ENCODE assay signal across 24 cellular contexts in genomic region chr1:19925342-19926070, GRCh38. TPM values are rescaled to one million over a fixed set of nuclear protein-coding genes. Genes with fewer than 3 reads are reported as not detected.
DNase-seq lines count a peak whose midpoint lies in the region; ATAC-seq and TF ChIP-seq lines count a peak whose summit lies in the region.
"Had no signal": no experiment of that assay in that cellular context is flagged by ENCODE, and none has a peak within 500 bp of the region (broad histone marks: within the 10 kb centered on the region; RNA-seq: fewer than 3 reads in every experiment).

No MANE protein-coding gene starts in this region.

- H4K20me1 ChIP-seq in BLaER1 treated with 17β-estradiol and CSF1 and Interleukin-3, amounts not matched to agents 10 nM and 100 nM: no peaks in the 10 kb centered on the region; a peak in 1 of 22 replicates
- no peaks in the 10 kb centered on the region for H4K20me1 ChIP-seq in mammary epithelial cell (ENCODE audit: insufficient read depth, low read length)

- in situ Hi-C loops in mammary epithelial cell (cut with MboI; ENCODE audit: low sequenced_read_pairs in 2 of 2): no loop called here

- DNase-seq in HPDE6-E6E7 (ENCODE audit: extremely low spot score): peak; percentile 64
- peak; percentile 99 for DNase-seq in mammary epithelial cell
- no peak for DNase-seq in mesothelial cell of epicardium (ENCODE audit: low spot score in 2 of 2, unreplicated experiment in 2 of 2)
- no peak for DNase-seq in NCI-H2227 (lab: John Stamatoyannopoulos, UW; ENCODE audit: unreplicated experiment)
- no peak for DNase-seq in BE2C
- DNase-seq in WTC11 (ENCODE audit: low spot score): no peak
- no peak for DNase-seq in stimulated activated CD4-positive, alpha-beta T cell treated with anti-CD3 and anti-CD28 coated beads, Interleukin-4, amount 100 ng/mL, for 4 hours
- DNase-seq: effector CD8-positive, alpha-beta T cell; esophagus squamous epithelium; HCEC 1CT; KG1; mesendoderm; naive thymus-derived CD8-positive, alpha-beta T cell; NCI-H187 treated with DMSO at 0.1 percent for 48 hours; T-helper 2 cell; uterus had no signal

- peak overlapping the region in 8 of 11 experiments; percentile 14 to 57 (median 33); a peak in 11 of 22 replicates for H3K4me2 ChIP-seq in BLaER1 treated with 17β-estradiol and CSF1 and Interleukin-3, amounts not matched to agents 10 nM and 100 nM
- H3K4me2 ChIP-seq in mammary epithelial cell (ENCODE audit: insufficient read depth, low read depth, low read length): peak overlapping the region; percentile 49

- peaks cover 6% of the 10 kb centered on the region for H3K36me3 Mint-ChIP-seq in mesothelial cell of epicardium
- H3K36me3 Mint-ChIP-seq in WTC11: peaks cover 3% of the 10 kb centered on the region; the same call in 1 of the 2 replicates
- H3K36me3 Mint-ChIP-seq: activated naive CD4-positive, alpha-beta T cell treated with anti-CD3 and anti-CD28 coated beads, Interleukin-2, amount 50 U/mL, for 72 hours; naive thymus-derived CD8-positive, alpha-beta T cell; stimulated activated effector memory CD8-positive, alpha-beta T cell treated with anti-CD3 and anti-CD28 coated beads, Interleukin-12 subunit alpha, Interleukin-12 subunit beta, amount 100 ng/mL, for 72 hours had no signal

- peak overlapping the region; percentile 24 for H2AFZ ChIP-seq in mammary epithelial cell (ENCODE audit: low read depth, low read length)

- H3K9ac ChIP-seq in BLaER1 treated with 17β-estradiol and CSF1 and Interleukin-3, amounts not matched to agents 10 nM and 100 nM: no peak overlapping the region
- H3K9ac ChIP-seq in mammary epithelial cell (ENCODE audit: insufficient read depth, low read length): no peak overlapping the region

- H3K9me3 Mint-ChIP-seq in mesothelial cell of epicardium (peaks cover 15% of the 10 kb centered on the region), WTC11 (peaks cover 29% of the 10 kb centered on the region)
- H3K9me3 Mint-ChIP-seq: activated naive CD4-positive, alpha-beta T cell treated with anti-CD3 and anti-CD28 coated beads, Interleukin-2, amount 50 U/mL, for 72 hours; stimulated activated effector memory CD8-positive, alpha-beta T cell treated with anti-CD3 and anti-CD28 coated beads, Interleukin-12 subunit alpha, Interleukin-12 subunit beta, amount 100 ng/mL, for 72 hours had no signal

- no peak for TF ChIP-seq CTCF in mammary epithelial cell (conservative IDR thresholded peaks at IDR 0.05 in 1 of 2, IDR thresholded peaks at IDR 0.05 in 1 of 2; ENCODE audit: extremely low read depth in 1 of 2, insufficient read depth in 1 of 2, low read depth in 1 of 2, low read length in 2 of 2)
- no peak for TF ChIP-seq CTCF in mesothelial cell of epicardium (IDR thresholded peaks at IDR 0.05; ENCODE audit: unreplicated experiment)
- no peak for TF ChIP-seq CTCF in BE2C (IDR thresholded peaks at IDR 0.05; ENCODE audit: low read depth, low read length)
- no peak for TF ChIP-seq CTCF in WTC11 (IDR thresholded peaks at IDR 0.05)

- H3K4me3 Mint-ChIP-seq in mesothelial cell of epicardium: no peak overlapping the region
- no peak overlapping the region for H3K4me3 Mint-ChIP-seq in WTC11
- H3K4me3 Mint-ChIP-seq: naive thymus-derived CD8-positive, alpha-beta T cell; stimulated activated effector memory CD8-positive, alpha-beta T cell treated with anti-CD3 and anti-CD28 coated beads, Interleukin-12 subunit alpha, Interleukin-12 subunit beta, amount 100 ng/mL, for 72 hours had no signal

- H3K27ac ChIP-seq in BLaER1 treated with 17β-estradiol and CSF1 and Interleukin-3, amounts not matched to agents 10 nM and 100 nM: no peak overlapping the region
- H3K27ac ChIP-seq in mammary epithelial cell (ENCODE audit: insufficient read depth, low read depth, low read length): peak overlapping the region; percentile 56
- H3K27ac ChIP-seq: ascending aorta, esophagus squamous epithelium, SJSA1, uterus had no signal

- H3K27ac Mint-ChIP-seq in mesothelial cell of epicardium: peak overlapping the region; percentile 88
- H3K27ac Mint-ChIP-seq in WTC11: no peak overlapping the region
- H3K27ac Mint-ChIP-seq: activated naive CD4-positive, alpha-beta T cell treated with anti-CD3 and anti-CD28 coated beads, Interleukin-2, amount 50 U/mL, for 72 hours; naive thymus-derived CD8-positive, alpha-beta T cell; stimulated activated effector memory CD8-positive, alpha-beta T cell treated with anti-CD3 and anti-CD28 coated beads, Interleukin-12 subunit alpha, Interleukin-12 subunit beta, amount 100 ng/mL, for 72 hours had no signal

- H3K4me1 Mint-ChIP-seq in mesothelial cell of epicardium (peaks cover 34% of the 10 kb centered on the region), WTC11 (0 out of 2 replicates have a peak, but pooled peaks cover 5% of the 10 kb centered on the region)
- H3K4me1 Mint-ChIP-seq: naive thymus-derived CD8-positive, alpha-beta T cell; stimulated activated effector memory CD8-positive, alpha-beta T cell treated with anti-CD3 and anti-CD28 coated beads, Interleukin-12 subunit alpha, Interleukin-12 subunit beta, amount 100 ng/mL, for 72 hours had no signal

- dilution Hi-C loops in mammary epithelial cell (cut with HindIII; ENCODE audit: low sequenced_read_pairs): no loop called here

- no peaks in the 10 kb centered on the region for H3K79me2 ChIP-seq in mammary epithelial cell (ENCODE audit: insufficient read depth, low read length)

- BruUV-seq in mammary epithelial cell (replicated peaks; lab: Mats Ljungman, UMichigan): no TSS peak

- WGBS in mammary epithelial cell (ENCODE audit: low coverage, missing lambda C conversion rate): 10% methylated on average over 6 of the region's 7 CpGs

- POLR2A ChIA-PET in WTC11 (lab: Charles Lee): interaction anchor here (0.5 kb wide), 1 partner anchor 281 kb away, joined by 3 read pairs; no protein-coding TSS in a partner anchor

- peaks cover 0 to 14% (median 9%) of the 10 kb centered on the region in 10 experiments; a peak in 15 of 20 replicates for H3K4me1 ChIP-seq in BLaER1 treated with 17β-estradiol and CSF1 and Interleukin-3, amounts not matched to agents 10 nM and 100 nM
- H3K4me1 ChIP-seq in mammary epithelial cell (ENCODE audit: insufficient read depth, low read length) (peaks cover 20% of the 10 kb centered on the region), BE2C (no peaks in the 10 kb centered on the region)
- H3K4me1 ChIP-seq: ascending aorta, SJSA1, uterus had no signal

- intact Hi-C loops in mammary epithelial cell (cut with micrococcal nuclease): no loop called here

- H3K9me3 ChIP-seq in BLaER1 treated with 17β-estradiol and CSF1 and Interleukin-3, amounts not matched to agents 10 nM and 100 nM (replicated peaks in 1 of 11): peaks cover 2 to 15% (median 7%) of the 10 kb centered on the region in 11 experiments; a peak in 20 of 22 replicates
- no peaks in the 10 kb centered on the region for H3K9me3 ChIP-seq in mammary epithelial cell (replicated peaks; ENCODE audit: insufficient read depth, low read length)
- H3K9me3 ChIP-seq in BE2C: no peaks in the 10 kb centered on the region
- H3K9me3 ChIP-seq: ascending aorta, uterus had no signal

- ATAC-seq in WTC11: no peak
- ATAC-seq: activated naive CD4-positive, alpha-beta T cell treated with anti-CD3 and anti-CD28 coated beads, Interleukin-2, amount 50 U/mL, for 72 hours; GM12878; naive thymus-derived CD8-positive, alpha-beta T cell; stimulated activated effector memory CD8-positive, alpha-beta T cell treated with anti-CD3 and anti-CD28 coated beads, Interleukin-12 subunit alpha, Interleukin-12 subunit beta, amount 100 ng/mL, for 72 hours had no signal

- CTCF ChIA-PET in mammary epithelial cell (lab: Charles Lee; ENCODE audit: low non-redundant PET): no interaction called here
- CTCF ChIA-PET in WTC11 (lab: Charles Lee): no interaction called here

- H3K27me3 ChIP-seq in BLaER1 treated with 17β-estradiol and CSF1 and Interleukin-3, amounts not matched to agents 10 nM and 100 nM: no peaks in the 10 kb centered on the region
- H3K27me3 ChIP-seq in mammary epithelial cell (ENCODE audit: insufficient read depth, low read length) (no peaks in the 10 kb centered on the region), BE2C (no peaks in the 10 kb centered on the region)
- H3K27me3 ChIP-seq: ascending aorta, uterus had no signal

- H3K27me3 Mint-ChIP-seq in mesothelial cell of epicardium (ENCODE audit: low read depth) (no peaks in the 10 kb centered on the region), WTC11 (ENCODE audit: low read depth) (no peaks in the 10 kb centered on the region; the same call in 1 of the 2 replicates)

- H3K36me3 ChIP-seq in BLaER1 treated with 17β-estradiol and CSF1 and Interleukin-3, amounts not matched to agents 10 nM and 100 nM: no peaks in the 10 kb centered on the region
- no peaks in the 10 kb centered on the region for H3K36me3 ChIP-seq in mammary epithelial cell (ENCODE audit: insufficient read depth, low read length)
- H3K36me3 ChIP-seq in BE2C: no peaks in the 10 kb centered on the region
- H3K36me3 ChIP-seq: ascending aorta, esophagus squamous epithelium, SJSA1, uterus had no signal

- H3K4me3 ChIP-seq in BLaER1 treated with 17β-estradiol and CSF1 and Interleukin-3, amounts not matched to agents 10 nM and 100 nM: no peak overlapping the region
- H3K4me3 ChIP-seq in mammary epithelial cell (replicated peaks in 1 of 3; ENCODE audit: insufficient read depth in 1 of 3, low read depth in 2 of 3, low read length in 3 of 3): no peak overlapping the region
- no peak overlapping the region for H3K4me3 ChIP-seq in BE2C (ENCODE audit: low read depth, low read length)
- H3K4me3 ChIP-seq: ascending aorta, esophagus squamous epithelium, GM12878, SJSA1, uterus had no signal

TF ChIP-seq in WTC11, 78 proteins besides CTCF, POLR2A, EP300 and RAD21 (continues in another document):
- TF ChIP-seq NR3C1 (CRISPR knock-in tag; conservative IDR thresholded peaks at IDR 0.05; ENCODE audit: low read depth): no peak
- TF ChIP-seq TEAD4 (CRISPR knock-in tag; IDR thresholded peaks at IDR 0.05): no peak
- TF ChIP-seq RORB (CRISPR knock-in tag; IDR thresholded peaks at IDR 0.05): no peak

RNA-seq across cellular contexts. Expression of gene PLA2G2E, which starts 2.1 kb away (rescaled TPM):
- total RNA-seq in mammary epithelial cell: not detected
- polyA plus RNA-seq in mammary epithelial cell: not detected
- polyA minus RNA-seq in mammary epithelial cell: not detected
- not detected in 3 replicates for total RNA-seq in mesothelial cell of epicardium
- polyA plus RNA-seq in BE2C (2012; ENCODE audit: insufficient read depth, insufficient read length, low read depth): not detected
- total RNA-seq in WTC11 (2021): not detected in 3 replicates
- total RNA-seq: activated naive CD4-positive, alpha-beta T cell treated with anti-CD3 and anti-CD28 coated beads, Interleukin-2, amount 50 U/mL, for 72 hours; ascending aorta; esophagus squamous epithelium; GM12878; naive thymus-derived CD8-positive, alpha-beta T cell; omental fat pad; SJSA1; uterus had no signal
- polyA plus RNA-seq: AG04450; GM12878; naive thymus-derived CD8-positive, alpha-beta T cell had no signal

RNA-seq across cellular contexts. Expression of gene OTUD3, which starts 43.3 kb away (rescaled TPM):
- total RNA-seq in mammary epithelial cell: 10 to 100 TPM in 1 of 2 donors, 1 to 10 TPM in 1; 3.3 to 11.5 TPM
- polyA plus RNA-seq in mammary epithelial cell: 2.2 TPM
- 0.62 TPM for polyA minus RNA-seq in mammary epithelial cell
- total RNA-seq in mesothelial cell of epicardium: 18.9 to 23.6 TPM (median 22.3 TPM) in 3 replicates
- 5.4 TPM for polyA plus RNA-seq in BE2C (2012; ENCODE audit: insufficient read depth, insufficient read length, low read depth)
- total RNA-seq in WTC11 (2021): 16.1 to 19.4 TPM (median 16.4 TPM) in 3 replicates

RNA-seq across cellular contexts. Expression of gene PLA2G2A, which starts 53.9 kb away (rescaled TPM):
- total RNA-seq in mammary epithelial cell (not detected), mesothelial cell of epicardium (3.7 to 5.0 TPM (median 4.1 TPM) in 3 replicates), WTC11 (2021) (1.2 to 2.6 TPM (median 1.9 TPM) in 3 replicates)
- 0.10 TPM for polyA plus RNA-seq in mammary epithelial cell
- polyA minus RNA-seq in mammary epithelial cell: not detected
- not detected for polyA plus RNA-seq in BE2C (2012; ENCODE audit: insufficient read depth, insufficient read length, low read depth)
- total RNA-seq: activated naive CD4-positive, alpha-beta T cell treated with anti-CD3 and anti-CD28 coated beads, Interleukin-2, amount 50 U/mL, for 72 hours; naive thymus-derived CD8-positive, alpha-beta T cell; SJSA1 had no signal
- polyA plus RNA-seq: AG04450; GM12878; naive thymus-derived CD8-positive, alpha-beta T cell had no signal

Comparison
In these comparisons a context has a peak if more than half of its experiments do, and no peak if none do; other contexts are left out.
1. DNase-seq: peak in HPDE6-E6E7 (single experiment) and mammary epithelial cell (single experiment); none in mesothelial cell of epicardium (0 of 2), NCI-H2227 (single experiment), BE2C (single experiment), WTC11 (single experiment) and stimulated activated CD4-positive, alpha-beta T cell treated with anti-CD3 and anti-CD28 coated beads, Interleukin-4, amount 100 ng/mL, for 4 hours (0 of 2).